Comparison of ENCODE assay signal across 1 cellular context in the genomic region with DNA sequence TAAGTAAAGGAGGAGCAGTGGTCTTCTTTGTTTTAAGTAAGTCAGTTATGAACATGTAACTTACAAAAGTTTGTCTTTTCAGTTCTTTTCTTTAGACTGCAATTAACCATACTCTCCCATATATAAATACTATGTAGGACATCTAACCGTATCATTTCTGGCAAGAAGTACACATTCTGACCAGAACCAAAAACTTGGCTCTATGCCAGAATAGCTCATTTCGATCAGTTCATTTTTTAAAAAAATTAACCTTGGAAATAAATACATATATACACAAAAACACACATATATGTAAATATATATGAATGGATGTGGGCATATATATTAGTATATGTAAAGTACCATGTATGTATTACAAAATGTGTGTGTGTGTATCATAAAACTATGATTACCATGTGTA.
TF ChIP-seq lines count a peak whose summit lies in the region.

No MANE protein-coding gene starts in this region.

TF ChIP-seq in HEK293, 187 proteins besides CTCF, POLR2A, EP300 and RAD21 (continued from another document):
- TF ChIP-seq ZNF660 (tag by site-specific recombination; IDR thresholded peaks at IDR 0.05) (0 out of 2 replicates have a peak, but pooled peaks have one; percentile 20), MYNN (tag by site-specific recombination; IDR thresholded peaks at IDR 0.05; ENCODE audit: borderline replicate concordance) (no peak), ZNF830 (tag by site-specific recombination; IDR thresholded peaks at IDR 0.05; ENCODE audit: low read depth) (0 out of 2 replicates have a peak, but pooled peaks have one; percentile 64)
